In genomic region chr2:174779361-174779928, GRCh38 we compare ENCODE assay signal across 11 cellular contexts. TPM values are rescaled to one million over a fixed set of nuclear protein-coding genes. Genes with fewer than 3 reads are reported as not detected.
DNase-seq lines count a peak whose midpoint lies in the region; ATAC-seq, FAIRE-seq and TF ChIP-seq lines count a peak whose summit lies in the region.
"Had no signal": no experiment of that assay in that cellular context is flagged by ENCODE, and none has a peak within 500 bp of the region (broad histone marks: within the 10 kb centered on the region; RNA-seq: fewer than 3 reads in every experiment).

No MANE protein-coding gene starts in this region.

- no peak overlapping the region for H3K23ac ChIP-seq in H1 (ENCODE audit: insufficient read length)

- H2BK20ac ChIP-seq in H1 (ENCODE audit: low read length), result peak overlapping the region; percentile 51; the same call in 1 of the 2 replicates

- H2AFZ ChIP-seq in H1 (ENCODE audit: low read length), result no peak overlapping the region
- H2AFZ ChIP-seq in MM.1S (ENCODE audit: low read length), result no peak overlapping the region

- H2BK12ac ChIP-seq in H1 (ENCODE audit: low read depth, low read length), result peak overlapping the region; percentile 55; the same call in 1 of the 2 replicates

- no peak overlapping the region for H3K56ac ChIP-seq in H1 (replicated peaks; ENCODE audit: insufficient read length, low read depth, low read length)

- no peak overlapping the region for H3K4ac ChIP-seq in H1 (replicated peaks; ENCODE audit: insufficient read length, low read depth, low read length)

- H4K91ac ChIP-seq in H1 (replicated peaks; ENCODE audit: insufficient read length, low read length), result peak overlapping the region; percentile 42

- H2BK5ac ChIP-seq in H1 (ENCODE audit: low read depth, low read length), result 0 out of 2 replicates have a peak overlapping the region, but pooled peaks have one; percentile 19

- no peak for DNase-seq in stimulated activated naive CD8-positive, alpha-beta T cell treated with anti-CD3 and anti-CD28 coated beads, Interleukin-15, Interleukin-2, amounts not matched to agents 100 U/mL and 50 U/mL, for 24 hours
- DNase-seq in RCC 7860 (ENCODE audit: low spot score), result peak; percentile 38
- no peak for DNase-seq in H1 (ENCODE audit: low read depth in 1 of 2, low spot score in 2 of 2)
- no peak for DNase-seq in KG1 (lab: John Stamatoyannopoulos, UW)
- DNase-seq in MM.1S, result no peak
- no peak for DNase-seq in GM20000 (ENCODE audit: low spot score)
- DNase-seq: DMS53 had no signal

- no peaks in the 10 kb centered on the region for H3F3A ChIP-seq in MM.1S (ENCODE audit: insufficient read depth, low read length)

- no peak overlapping the region for H2AK5ac ChIP-seq in H1 (ENCODE audit: low read depth, low read length)

- H2BK120ac ChIP-seq in H1 (replicated peaks; ENCODE audit: low read depth, low read length), result no peak overlapping the region

- H3K27me3 ChIP-seq in H1 (replicated peaks in 1 of 4; ENCODE audit: control insufficient read depth in 3 of 4, extremely low read depth in 1 of 4, insufficient read depth in 3 of 4, low read length in 3 of 4) (no peaks in the 10 kb centered on the region), MM.1S (replicated peaks; ENCODE audit: insufficient read depth, low read length) (no peaks in the 10 kb centered on the region)

- H3K9me3 Mint-ChIP-seq in stimulated activated naive CD8-positive, alpha-beta T cell treated with anti-CD3 and anti-CD28 coated beads, Interleukin-15, Interleukin-2, amounts not matched to agents 100 ng/mL and 50 ng/mL, for 24 hours, result no peaks in the 10 kb centered on the region

- CTCF ChIA-PET in H1 (lab: Charles Lee; ENCODE audit: partially characterized antibody), result interaction anchor here (0.6 to 12.2 kb wide), 10 partner anchors 8 to 472 kb away, joined by 3 to 249 read pairs (median 3); no protein-coding TSS in a partner anchor

- H3K79me2 ChIP-seq in H1 (ENCODE audit: control insufficient read depth in 1 of 2, insufficient read depth in 2 of 2, low read length in 2 of 2) (no peaks in the 10 kb centered on the region), MM.1S (ENCODE audit: low read length) (no peaks in the 10 kb centered on the region)

- TF ChIP-seq RAD21 in H1 (IDR thresholded peaks at IDR 0.05 in 1 of 2, conservative IDR thresholded peaks at IDR 0.05 in 1 of 2; ENCODE audit: low read depth in 2 of 2, low read length in 2 of 2), result no peak

- no peaks in the 10 kb centered on the region for H3K79me1 ChIP-seq in H1 (ENCODE audit: low read depth, low read length)

- H4K20me1 ChIP-seq in H1 (replicated peaks in 1 of 2; ENCODE audit: control insufficient read depth in 1 of 2, insufficient read depth in 2 of 2, low read length in 2 of 2) (no peaks in the 10 kb centered on the region), MM.1S (ENCODE audit: insufficient read depth, low read length) (no peaks in the 10 kb centered on the region)

- H3K27ac Mint-ChIP-seq in stimulated activated naive CD8-positive, alpha-beta T cell treated with anti-CD3 and anti-CD28 coated beads, Interleukin-15, Interleukin-2, amounts not matched to agents 100 ng/mL and 50 ng/mL, for 24 hours, result peak overlapping the region; percentile 94

- H3K4me2 ChIP-seq in H1 (ENCODE audit: insufficient read depth in 1 of 2, low read depth in 2 of 2, low read length in 2 of 2) (no peak overlapping the region), MM.1S (ENCODE audit: low read depth, low read length) (no peak overlapping the region)

- no peak overlapping the region for H3K9ac ChIP-seq in H1 (replicated peaks in 1 of 4; ENCODE audit: extremely low read depth in 1 of 4, low read depth in 3 of 4, low read length in 3 of 4)
- H3K9ac ChIP-seq in MM.1S (ENCODE audit: low read length), result no peak overlapping the region

- H3K4me3 ChIP-seq in H1 (ENCODE audit: extremely low read depth in 1 of 4, insufficient read depth in 2 of 4, low read depth in 3 of 4, low read length in 4 of 4) (no peak overlapping the region), MM.1S (ENCODE audit: low read length) (no peak overlapping the region)

- no peaks in the 10 kb centered on the region for H3K9me2 ChIP-seq in MM.1S (replicated peaks; ENCODE audit: insufficient read depth, low read length)

- no peak for ATAC-seq in stimulated activated naive CD8-positive, alpha-beta T cell treated with anti-CD3 and anti-CD28 coated beads, Interleukin-15, Interleukin-2, amounts not matched to agents 100 U/mL and 50 U/mL, for 24 hours
- ATAC-seq in HG02884 (IDR thresholded peaks at IDR 0.05; ENCODE audit: unreplicated experiment), result no peak

- no peak overlapping the region for H3K14ac ChIP-seq in H1 (ENCODE audit: insufficient read length)

- no peaks in the 10 kb centered on the region for H3K36me3 Mint-ChIP-seq in stimulated activated naive CD8-positive, alpha-beta T cell treated with anti-CD3 and anti-CD28 coated beads, Interleukin-15, Interleukin-2, amounts not matched to agents 100 ng/mL and 50 ng/mL, for 24 hours (ENCODE audit: low read depth)

- H3K4me1 Mint-ChIP-seq in stimulated activated naive CD8-positive, alpha-beta T cell treated with anti-CD3 and anti-CD28 coated beads, Interleukin-15, Interleukin-2, amounts not matched to agents 100 ng/mL and 50 ng/mL, for 24 hours (ENCODE audit: low read depth), result peaks cover 62% of the 10 kb centered on the region

- H3K36me3 ChIP-seq in H1 (ENCODE audit: control insufficient read depth in 2 of 4, insufficient read depth in 4 of 4, low read length in 3 of 4) (no peaks in the 10 kb centered on the region), MM.1S (replicated peaks; ENCODE audit: insufficient read depth, low read length) (no peaks in the 10 kb centered on the region)

- peak overlapping the region; percentile 94; the same call in 1 of the 2 replicates for H2BK15ac ChIP-seq in H1 (ENCODE audit: low read length)

- H3K23me2 ChIP-seq in H1 (ENCODE audit: low read depth, low read length), result no peaks in the 10 kb centered on the region

- no peak overlapping the region for H3K4me3 Mint-ChIP-seq in stimulated activated naive CD8-positive, alpha-beta T cell treated with anti-CD3 and anti-CD28 coated beads, Interleukin-15, Interleukin-2, amounts not matched to agents 100 ng/mL and 50 ng/mL, for 24 hours

- WGBS in H1 (ENCODE audit: extremely low coverage in 1 of 2, insufficient coverage in 1 of 2, insufficient read length in 1 of 2, insufficient replicate concordance in 2 of 2, low coverage in 1 of 2, low lambda C conversion rate in 2 of 2, missing lambda C conversion rate in 1 of 2), 2 experiments, result 87% methylated on average over 5 of the region's 5 CpGs; no CpG with 5 or more reads in 1 of the 2 experiments

- H3K9me3 ChIP-seq in H1 (ENCODE audit: insufficient read depth in 2 of 2, low read depth in 1 of 2, low read length in 1 of 2) (no peaks in the 10 kb centered on the region), MM.1S (replicated peaks; ENCODE audit: insufficient read depth, low read length) (no peaks in the 10 kb centered on the region)

- POLR2A ChIA-PET in H1 (lab: Charles Lee; ENCODE audit: partially characterized antibody), result interaction anchor here (0.6 to 5.4 kb wide), 5 partner anchors 9 to 209 kb away, joined by 3 to 50 read pairs (median 4); no protein-coding TSS in a partner anchor

- no peak overlapping the region for H3K27ac ChIP-seq in H1 (ENCODE audit: low read depth, low read length)
- no peak overlapping the region for H3K27ac ChIP-seq in MM.1S (ENCODE audit: low read length)

- TF ChIP-seq CTCF in H1 (IDR thresholded peaks at IDR 0.05; ENCODE audit: control extremely low read depth in 1 of 3, insufficient read depth in 1 of 3, low read depth in 1 of 3, low read length in 3 of 3) (no peak), MM.1S (IDR thresholded peaks at IDR 0.05; ENCODE audit: low read length) (no peak), GM20000 (IDR thresholded peaks at IDR 0.05; ENCODE audit: extremely low read depth, missing control alignments) (no peak)

- TF ChIP-seq EP300 in H1 (IDR thresholded peaks at IDR 0.05; ENCODE audit: borderline replicate concordance in 1 of 2, low read depth in 2 of 2, low read length in 2 of 2), result no peak

- H3K18ac ChIP-seq in H1 (ENCODE audit: extremely low read depth, low read length), result no peak overlapping the region

- no peak for TF ChIP-seq POLR2A in H1 (IDR thresholded peaks at IDR 0.05; ENCODE audit: control extremely low read depth in 1 of 2, low read depth in 2 of 2, low read length in 2 of 2)

- peaks cover 0 to 15% (median 4%) of the 10 kb centered on the region in 4 experiments for H3K4me1 ChIP-seq in H1 (replicated peaks in 1 of 4; ENCODE audit: control insufficient read depth in 3 of 4, insufficient read depth in 4 of 4, low read length in 3 of 4)
- H3K4me1 ChIP-seq in MM.1S (ENCODE audit: low read length), result no peaks in the 10 kb centered on the region

- H3K27me3 Mint-ChIP-seq in stimulated activated naive CD8-positive, alpha-beta T cell treated with anti-CD3 and anti-CD28 coated beads, Interleukin-15, Interleukin-2, amounts not matched to agents 100 ng/mL and 50 ng/mL, for 24 hours, result no peaks in the 10 kb centered on the region

- no peak overlapping the region for H4K5ac ChIP-seq in H1 (ENCODE audit: insufficient read length, low read depth, low read length)

- no peak for FAIRE-seq in RCC 7860 (lab: Jason Lieb, UNC)
- FAIRE-seq in H1 (lab: Jason Lieb, UNC), result no peak
- FAIRE-seq: GM19239 had no signal

- H4K8ac ChIP-seq in H1 (ENCODE audit: extremely low read depth, insufficient read depth, low read length), result no peak overlapping the region

TF ChIP-seq in H1, 55 proteins besides CTCF, POLR2A, EP300 and RAD21:
- no peak for TF ChIP-seq SP2 (IDR thresholded peaks at IDR 0.05; ENCODE audit: low read length)

RNA-seq across cellular contexts. Expression of gene CHRNA1, which starts 15.2 kb away (rescaled TPM):
- 0.15 TPM in 1 of 2 replicates, not detected in the other for total RNA-seq in H1 (2021; fragmentation: NEBNext Ultra II Directional; extraction: Animal tissue kit (Norgen Biotek cat#: 25700))
- 0.11 and 0.17 TPM in 2 replicates for polyA plus RNA-seq in H1 (2011; rRNA removed)
- polyA plus RNA-seq in H1 (2011; cell fraction: cytosol; rRNA removed), result 0.10 TPM
- polyA plus RNA-seq in H1 (2011; cell fraction: nucleus; rRNA removed), result 0.30 TPM
- 0.19 to 0.20 TPM in 2 of 4 replicates, not detected in the others for polyA plus RNA-seq in H1 (2012, experiment 1 of 2)
- polyA plus RNA-seq in H1 (2012, experiment 2 of 2), result not detected
- 0.12 TPM for polyA plus RNA-seq in H1 (2013, experiment 1 of 2)
- polyA plus RNA-seq in H1 (2013, experiment 2 of 2), result 0.07 TPM
- polyA minus RNA-seq in H1 (2011; rRNA and poly(A)+ RNA removed), result 0.47 TPM in 1 of 2 replicates, not detected in the other
- polyA minus RNA-seq in H1 (2011; cell fraction: cytosol; rRNA and poly(A)+ RNA removed), result not detected
- not detected for polyA minus RNA-seq in H1 (2011; cell fraction: nucleus; rRNA and poly(A)+ RNA removed)
- polyA plus RNA-seq: neural cell had no signal
